ENCODE assay signal across 8 cellular contexts in the genomic region with DNA sequence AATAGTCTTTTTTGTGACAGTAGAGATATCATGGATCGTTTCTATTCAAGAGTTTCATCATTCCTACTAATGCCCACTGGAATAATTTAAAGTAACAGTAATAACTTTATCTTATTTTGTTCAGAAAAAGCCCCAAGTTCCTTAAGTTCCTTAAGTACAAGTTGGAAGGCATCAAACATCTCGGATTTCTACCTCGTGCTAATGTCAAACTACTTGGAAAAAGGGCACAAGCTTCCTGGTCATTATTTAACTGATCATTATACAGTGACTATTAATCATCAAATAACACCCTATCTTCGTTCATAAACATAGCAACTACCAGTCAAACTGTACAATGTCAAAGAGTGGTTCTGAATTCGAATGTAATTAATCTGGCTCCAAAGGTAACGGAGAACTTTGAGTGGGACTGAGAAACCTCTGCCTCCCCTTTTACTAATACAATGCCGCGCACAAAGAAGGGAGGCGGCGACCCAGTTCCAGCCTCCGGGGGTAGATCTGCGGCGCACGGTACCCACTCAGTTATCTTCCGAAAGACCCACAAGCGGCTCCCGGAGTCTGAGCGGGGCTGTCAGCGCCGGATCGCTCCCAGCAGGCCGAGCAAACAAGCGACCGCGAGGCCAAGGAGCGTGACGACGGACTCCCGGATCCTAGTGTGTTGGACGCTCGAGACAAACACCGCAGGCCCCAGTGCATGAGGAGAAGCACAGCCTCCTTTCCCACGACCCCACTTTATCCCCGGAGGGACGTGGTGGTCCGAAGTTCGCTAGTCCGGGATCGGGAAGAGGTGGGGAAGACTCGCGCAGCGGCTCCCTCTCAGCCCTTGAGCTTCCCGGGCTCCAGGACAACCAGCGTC. TPM values are rescaled to one million over a fixed set of nuclear protein-coding genes. Genes with fewer than 3 reads are reported as not detected.
DNase-seq lines count a peak whose midpoint lies in the region; ATAC-seq and TF ChIP-seq lines count a peak whose summit lies in the region.

No MANE protein-coding gene starts in this region.

- H3K27me3 Mint-ChIP-seq in GM23338 (ENCODE audit: insufficient read depth, low read depth, poor library complexity): no peaks in the 10 kb centered on the region
- H3K27me3 Mint-ChIP-seq in central memory CD8-positive, alpha-beta T cell: no peaks in the 10 kb centered on the region

- no peak for TF ChIP-seq CTCF in GM23338 (conservative IDR thresholded peaks at IDR 0.05; ENCODE audit: low read depth in 2 of 2)
- TF ChIP-seq CTCF in LNCaP clone FGC (IDR thresholded peaks at IDR 0.05; ENCODE audit: control insufficient read depth, extremely low read depth, insufficient read depth): no peak
- TF ChIP-seq CTCF in VCaP (conservative IDR thresholded peaks at IDR 0.05): no peak

- no peaks in the 10 kb centered on the region; the same call in 2 of the 3 replicates for H3K36me3 Mint-ChIP-seq in GM23338 (ENCODE audit: low read depth)
- H3K36me3 Mint-ChIP-seq in central memory CD8-positive, alpha-beta T cell (ENCODE audit: insufficient read depth): peaks cover 8% of the 10 kb centered on the region

- H3K27ac ChIP-seq in GM23338 (ENCODE audit: low read depth): peak overlapping the region; percentile 76; the same call in 1 of the 2 replicates
- peak overlapping the region; percentile 84 for H3K27ac ChIP-seq in VCaP

- peaks cover 54% of the 10 kb centered on the region for H3K79me2 ChIP-seq in GM23338 (replicated peaks; ENCODE audit: insufficient read depth)

- DNase-seq in GDM1 (lab: John Stamatoyannopoulos, UW) (peak; percentile 56), GM23338 (ENCODE audit: low spot score) (peak; percentile 62), LNCaP clone FGC (ENCODE audit: low read depth) (no peak), left kidney (ENCODE audit: low read depth, low spot score) (peak; percentile 88), inferior parietal cortex (ENCODE audit: extremely low spot score) (no peak)
- DNase-seq in central memory CD8-positive, alpha-beta T cell (ENCODE audit: low spot score in 2 of 2): peak; percentile 12 to 22
- DNase-seq in stimulated activated CD4-positive, alpha-beta T cell treated with anti-CD3 and anti-CD28 coated beads, Interleukin-1b, Interleukin-23, amount 100 ng/mL, for 4 hours (ENCODE audit: low read depth in 2 of 2): peak; percentile 14 to 26

- H3K4me3 Mint-ChIP-seq in GM23338: peak overlapping the region; percentile 88
- H3K4me3 Mint-ChIP-seq in central memory CD8-positive, alpha-beta T cell: peak overlapping the region; percentile 99

- H4K20me1 ChIP-seq in GM23338 (replicated peaks; ENCODE audit: insufficient read depth): no peaks in the 10 kb centered on the region; the same call in 1 of the 2 replicates

- peak overlapping the region; percentile 99 for H3K27ac Mint-ChIP-seq in GM23338
- H3K27ac Mint-ChIP-seq in central memory CD8-positive, alpha-beta T cell (ENCODE audit: low read depth): peak overlapping the region; percentile 94

- peaks cover 18% of the 10 kb centered on the region for H3K4me1 ChIP-seq in GM23338 (ENCODE audit: insufficient read depth)

- no peaks in the 10 kb centered on the region for H3K9me3 Mint-ChIP-seq in GM23338
- no peaks in the 10 kb centered on the region for H3K9me3 Mint-ChIP-seq in central memory CD8-positive, alpha-beta T cell

- H3K4me3 ChIP-seq in GM23338: peak overlapping the region; percentile 85
- H3K4me3 ChIP-seq in LNCaP clone FGC (ENCODE audit: low read depth, low read length): peak overlapping the region; percentile 86

- peak; percentile 44 for ATAC-seq in GM23338
- ATAC-seq in central memory CD8-positive, alpha-beta T cell (replicated peaks; ENCODE audit: extremely low read depth, poor library complexity, severe bottlenecking): peak; percentile 33

- no peaks in the 10 kb centered on the region for H3F3A ChIP-seq in GM23338 (replicated peaks; ENCODE audit: low read depth)

- no peaks in the 10 kb centered on the region for H3K9me2 ChIP-seq in GM23338 (ENCODE audit: insufficient read depth)

- H3K36me3 ChIP-seq in GM23338 (ENCODE audit: insufficient read depth): no peaks in the 10 kb centered on the region

- no peaks in the 10 kb centered on the region for H3K27me3 ChIP-seq in GM23338 (ENCODE audit: insufficient read depth)

- peak overlapping the region; percentile 89 for H3K4me2 ChIP-seq in GM23338

- H2AFZ ChIP-seq in GM23338: peak overlapping the region; percentile 91

- peaks cover 21% of the 10 kb centered on the region for H3K4me1 Mint-ChIP-seq in GM23338
- peaks cover 39% of the 10 kb centered on the region for H3K4me1 Mint-ChIP-seq in central memory CD8-positive, alpha-beta T cell

TF ChIP-seq in GM23338, 12 proteins besides CTCF, POLR2A, EP300 and RAD21:
- TF ChIP-seq ZNF114 (CRISPR knock-in tag; IDR thresholded peaks at IDR 0.05): no peak
- TF ChIP-seq, protein P1, sequence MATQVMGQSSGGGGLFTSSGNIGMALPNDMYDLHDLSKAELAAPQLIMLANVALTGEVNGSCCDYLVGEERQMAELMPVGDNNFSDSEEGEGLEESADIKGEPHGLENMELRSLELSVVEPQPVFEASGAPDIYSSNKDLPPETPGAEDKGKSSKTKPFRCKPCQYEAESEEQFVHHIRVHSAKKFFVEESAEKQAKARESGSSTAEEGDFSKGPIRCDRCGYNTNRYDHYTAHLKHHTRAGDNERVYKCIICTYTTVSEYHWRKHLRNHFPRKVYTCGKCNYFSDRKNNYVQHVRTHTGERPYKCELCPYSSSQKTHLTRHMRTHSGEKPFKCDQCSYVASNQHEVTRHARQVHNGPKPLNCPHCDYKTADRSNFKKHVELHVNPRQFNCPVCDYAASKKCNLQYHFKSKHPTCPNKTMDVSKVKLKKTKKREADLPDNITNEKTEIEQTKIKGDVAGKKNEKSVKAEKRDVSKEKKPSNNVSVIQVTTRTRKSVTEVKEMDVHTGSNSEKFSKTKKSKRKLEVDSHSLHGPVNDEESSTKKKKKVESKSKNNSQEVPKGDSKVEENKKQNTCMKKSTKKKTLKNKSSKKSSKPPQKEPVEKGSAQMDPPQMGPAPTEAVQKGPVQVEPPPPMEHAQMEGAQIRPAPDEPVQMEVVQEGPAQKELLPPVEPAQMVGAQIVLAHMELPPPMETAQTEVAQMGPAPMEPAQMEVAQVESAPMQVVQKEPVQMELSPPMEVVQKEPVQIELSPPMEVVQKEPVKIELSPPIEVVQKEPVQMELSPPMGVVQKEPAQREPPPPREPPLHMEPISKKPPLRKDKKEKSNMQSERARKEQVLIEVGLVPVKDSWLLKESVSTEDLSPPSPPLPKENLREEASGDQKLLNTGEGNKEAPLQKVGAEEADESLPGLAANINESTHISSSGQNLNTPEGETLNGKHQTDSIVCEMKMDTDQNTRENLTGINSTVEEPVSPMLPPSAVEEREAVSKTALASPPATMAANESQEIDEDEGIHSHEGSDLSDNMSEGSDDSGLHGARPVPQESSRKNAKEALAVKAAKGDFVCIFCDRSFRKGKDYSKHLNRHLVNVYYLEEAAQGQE (IDR thresholded peaks at IDR 0.05; ENCODE audit: unreplicated experiment): no peak
- TF ChIP-seq EZH2 (IDR thresholded peaks at IDR 0.05; ENCODE audit: low read depth, unreplicated experiment): no peak
- no peak for TF ChIP-seq STAT1 (IDR thresholded peaks at IDR 0.05; ENCODE audit: unreplicated experiment)
TF ChIP-seq in GM23338: peak in this region for 0.

RNA-seq across cellular contexts. Expression of a gene that starts 0.7 kb away (rescaled TPM):
- total RNA-seq in GM23338 (2014; rRNA removed; shearing (Covaris generic)): 33.0 and 35.6 TPM in 2 replicates
- 25.5 and 39.0 TPM in 2 replicates for polyA plus RNA-seq in GM23338 (2016; fragmentation: Nextera tagmentation; extraction: Ambion mirVana)

Comparison
In these comparisons a context has a peak if more than half of its experiments do, and no peak if none do; other contexts are left out.
1. DNase-seq: peak in GDM1 (single experiment), GM23338 (single experiment), central memory CD8-positive, alpha-beta T cell (2 of 2), left kidney (single experiment) and stimulated activated CD4-positive, alpha-beta T cell treated with anti-CD3 and anti-CD28 coated beads, Interleukin-1b, Interleukin-23, amount 100 ng/mL, for 4 hours (2 of 2); none in LNCaP clone FGC (single experiment) and inferior parietal cortex (single experiment).